ENCODE assay signal across 12 cellular contexts in the genomic region with DNA sequence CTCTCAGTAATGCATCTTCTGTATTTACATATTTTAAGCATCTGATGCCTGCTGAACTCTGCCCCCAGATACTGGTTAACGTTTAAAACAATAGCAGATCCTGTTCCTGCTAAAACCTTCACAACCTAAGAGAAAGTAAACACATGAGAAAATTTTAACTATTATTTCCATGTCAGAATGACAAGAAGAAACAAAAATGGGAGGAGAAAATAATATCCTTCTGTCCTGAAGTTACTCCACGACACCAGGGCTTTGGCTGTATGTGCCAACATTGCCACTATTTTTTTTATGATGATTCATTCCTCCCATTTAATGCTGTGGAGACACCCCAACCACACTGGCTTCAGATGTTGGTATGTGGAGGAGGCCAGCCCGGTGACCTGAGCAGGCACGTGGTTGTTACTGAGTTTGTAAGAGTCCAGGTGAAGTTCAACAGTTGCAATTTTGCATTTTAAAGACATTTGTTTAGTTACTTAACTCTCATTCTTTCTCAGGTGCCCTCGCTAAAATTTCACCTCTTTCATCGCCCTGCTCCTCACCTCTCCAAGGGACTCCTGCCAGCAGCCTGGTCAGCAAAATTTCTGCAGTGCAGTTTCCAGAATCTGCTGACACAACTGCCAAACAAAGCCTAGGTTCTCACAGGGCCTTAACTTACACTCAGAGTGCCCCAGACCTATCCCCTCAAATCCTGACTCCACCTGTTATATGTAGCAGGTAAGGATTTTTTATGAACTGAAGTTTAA.
A peak's percentile ranks its signal among the peaks of the same experiment; 100 is the strongest.
DNase-seq lines count a peak whose midpoint lies in the region; ATAC-seq and TF ChIP-seq lines count a peak whose summit lies in the region.
"Had no signal": no experiment of that assay in that cellular context is flagged by ENCODE, and none has a peak within 500 bp of the region (broad histone marks: within the 10 kb centered on the region; RNA-seq: fewer than 3 reads in every experiment).

No MANE protein-coding gene starts in this region.

- H3K9me3 Mint-ChIP-seq in H9: no peaks in the 10 kb centered on the region

- peak overlapping the region; percentile 52 for H2AFZ ChIP-seq in H9 (ENCODE audit: low read length)
- peak overlapping the region; percentile 75 for H2AFZ ChIP-seq in parathyroid adenoma

- no peak overlapping the region for H3K23ac ChIP-seq in H9 (ENCODE audit: insufficient read length, low read depth, low read length)

- H3K4me1 ChIP-seq in H9 (ENCODE audit: insufficient read depth, low read length) (peaks cover 9% of the 10 kb centered on the region; the same call in 1 of the 2 replicates), cardiac muscle cell (ENCODE audit: low read depth) (peaks cover 29% of the 10 kb centered on the region), parathyroid adenoma (peaks cover 13% of the 10 kb centered on the region)

- H3K27me3 ChIP-seq in H9 (ENCODE audit: insufficient read depth, low read length) (no peaks in the 10 kb centered on the region), cardiac muscle cell (no peaks in the 10 kb centered on the region), parathyroid adenoma (ENCODE audit: control insufficient read depth, insufficient read depth, low read length) (no peaks in the 10 kb centered on the region), WERI-Rb-1 (ENCODE audit: insufficient read depth, low read depth, severe bottlenecking) (no peaks in the 10 kb centered on the region)

- no peak for ATAC-seq in GM21515 (IDR thresholded peaks at IDR 0.05; ENCODE audit: unreplicated experiment)
- no peak for ATAC-seq in GM18868 (IDR thresholded peaks at IDR 0.05; ENCODE audit: unreplicated experiment)
- no peak for ATAC-seq in GM21390 (IDR thresholded peaks at IDR 0.05; ENCODE audit: unreplicated experiment)
- ATAC-seq: naive thymus-derived CD4-positive, alpha-beta T cell had no signal

- no peaks in the 10 kb centered on the region for H3K27me3 Mint-ChIP-seq in H9 (ENCODE audit: low read depth)
- H3K27me3 Mint-ChIP-seq: naive thymus-derived CD4-positive, alpha-beta T cell had no signal

- no peaks in the 10 kb centered on the region for H3K36me3 ChIP-seq in cardiac muscle cell
- H3K36me3 ChIP-seq in parathyroid adenoma (ENCODE audit: control insufficient read depth, insufficient read depth, low read length): no peaks in the 10 kb centered on the region
- no peaks in the 10 kb centered on the region for H3K36me3 ChIP-seq in WERI-Rb-1

- no peak for DNase-seq in H9
- peak; percentile 57 for DNase-seq in amniotic epithelial cell (ENCODE audit: low read depth)
- peak in 1 of 2 donors; percentile 73 for DNase-seq in cardiac muscle cell (ENCODE audit: low read depth in 1 of 2, low spot score in 1 of 2)
- DNase-seq in WERI-Rb-1: no peak
- DNase-seq: DMS79; naive thymus-derived CD4-positive, alpha-beta T cell; NCI-H1048; SHP77 treated with DMSO at 0.1 percent for 48 hours had no signal

- H2AK5ac ChIP-seq in H9 (ENCODE audit: insufficient read length, low read length): no peak overlapping the region

- H2BK120ac ChIP-seq in H9 (ENCODE audit: low read depth, low read length, poor library complexity, severe bottlenecking): no peak overlapping the region

- H3K79me2 ChIP-seq in H9 (ENCODE audit: insufficient read depth, low read length): no peaks in the 10 kb centered on the region
- no peaks in the 10 kb centered on the region for H3K79me2 ChIP-seq in parathyroid adenoma

- no peak overlapping the region for H4K8ac ChIP-seq in H9 (replicated peaks; ENCODE audit: insufficient read length, low read depth, low read length)

- WGBS in H9 (ENCODE audit: extremely low coverage, insufficient read length, low lambda C conversion rate): no CpG with 5 or more reads among the region's 6 CpGs

- no peak overlapping the region for H3K18ac ChIP-seq in H9 (ENCODE audit: insufficient read length, low read depth, low read length)

- H3K4me3 Mint-ChIP-seq in H9: no peak overlapping the region; a peak in 1 of 5 replicates
- H3K4me3 Mint-ChIP-seq: naive thymus-derived CD4-positive, alpha-beta T cell had no signal

- H3K14ac ChIP-seq in H9 (ENCODE audit: insufficient read depth, low read length): no peak overlapping the region

- no peak overlapping the region for H2BK5ac ChIP-seq in H9 (ENCODE audit: insufficient read length, low read length)

- no peaks in the 10 kb centered on the region for H3K36me3 Mint-ChIP-seq in H9 (ENCODE audit: insufficient read depth in 1 of 3, low read depth in 3 of 3)
- H3K36me3 Mint-ChIP-seq: naive thymus-derived CD4-positive, alpha-beta T cell had no signal

- H3K4me3 ChIP-seq in cardiac muscle cell: no peak overlapping the region
- H3K4me3 ChIP-seq in parathyroid adenoma (ENCODE audit: low read depth, low read length): no peak overlapping the region
- H3K4me3 ChIP-seq in WERI-Rb-1 (ENCODE audit: low read depth, low read length): no peak overlapping the region

- peaks cover 27 to 33% of the 10 kb centered on the region in 2 experiments for H3K4me1 Mint-ChIP-seq in H9
- H3K4me1 Mint-ChIP-seq: naive thymus-derived CD4-positive, alpha-beta T cell had no signal

- H3K9ac ChIP-seq in H9 (ENCODE audit: extremely low read depth, insufficient read length, low read length) (no peak overlapping the region), parathyroid adenoma (no peak overlapping the region)

- H3K9me3 ChIP-seq in H9 (ENCODE audit: control insufficient read depth, low read depth, low read length) (no peaks in the 10 kb centered on the region), cardiac muscle cell (ENCODE audit: low read depth) (no peaks in the 10 kb centered on the region), parathyroid adenoma (ENCODE audit: control insufficient read depth, low read length) (no peaks in the 10 kb centered on the region), WERI-Rb-1 (ENCODE audit: severe bottlenecking) (no peaks in the 10 kb centered on the region)

- no peak overlapping the region for H2BK12ac ChIP-seq in H9 (ENCODE audit: insufficient read length, low read depth, low read length)

- no peak overlapping the region for H3K56ac ChIP-seq in H9 (ENCODE audit: insufficient read length, low read depth, low read length)

- no peak overlapping the region for H2BK15ac ChIP-seq in H9 (ENCODE audit: low read depth, low read length)

- peak overlapping the region in 2 of 3 experiments; percentile 71 to 89; a peak in 5 of 7 replicates for H3K27ac Mint-ChIP-seq in H9
- H3K27ac Mint-ChIP-seq: naive thymus-derived CD4-positive, alpha-beta T cell had no signal

- H3T11ph ChIP-seq in H9 (ENCODE audit: low read length): no peak overlapping the region

- TF ChIP-seq CTCF in H9 (conservative IDR thresholded peaks at IDR 0.05): no peak
- no peak for TF ChIP-seq CTCF in cardiac muscle cell (IDR thresholded peaks at IDR 0.05; ENCODE audit: low read depth, low read length)
- TF ChIP-seq CTCF in parathyroid adenoma (IDR thresholded peaks at IDR 0.05): no peak
- TF ChIP-seq CTCF in WERI-Rb-1 (IDR thresholded peaks at IDR 0.05; ENCODE audit: low read depth, low read length): no peak

- no peak overlapping the region for H2BK20ac ChIP-seq in H9 (ENCODE audit: low read depth, low read length, poor library complexity, severe bottlenecking)

- no peak overlapping the region for H3K4ac ChIP-seq in H9 (ENCODE audit: low read depth, low read length)

- no peaks in the 10 kb centered on the region for H4K20me1 ChIP-seq in H9 (ENCODE audit: control insufficient read depth, insufficient read depth, insufficient read length)

- no peak overlapping the region for H3K4me2 ChIP-seq in H9 (ENCODE audit: insufficient read depth, insufficient read length, low read length)
- no peak overlapping the region for H3K4me2 ChIP-seq in parathyroid adenoma (ENCODE audit: low read length)

- H3K27ac ChIP-seq in H9 (ENCODE audit: insufficient read length, low read depth, low read length) (no peak overlapping the region), cardiac muscle cell (peak overlapping the region; percentile 69), parathyroid adenoma (peak overlapping the region; percentile 73), WERI-Rb-1 (no peak overlapping the region)

- H4K91ac ChIP-seq in H9 (ENCODE audit: insufficient read length, low read depth, low read length): no peak overlapping the region

- no peak overlapping the region for H4K5ac ChIP-seq in H9 (ENCODE audit: insufficient read length, low read depth, low read length)

- no peaks in the 10 kb centered on the region for H3K23me2 ChIP-seq in H9 (ENCODE audit: insufficient read length, low read depth, low read length, poor library complexity, severe bottlenecking)

- no peaks in the 10 kb centered on the region for H3K79me1 ChIP-seq in H9 (ENCODE audit: insufficient read depth, low read depth, low read length, poor library complexity, severe bottlenecking)

Comparison
In these comparisons a context has a peak if more than half of its experiments do, and no peak if none do; other contexts are left out.
1. H3K27ac ChIP-seq: peak in cardiac muscle cell (single experiment) and parathyroid adenoma (single experiment); none in H9 (single experiment) and WERI-Rb-1 (single experiment).